8 cellular contexts compared by ENCODE assay signal in the genomic region with DNA sequence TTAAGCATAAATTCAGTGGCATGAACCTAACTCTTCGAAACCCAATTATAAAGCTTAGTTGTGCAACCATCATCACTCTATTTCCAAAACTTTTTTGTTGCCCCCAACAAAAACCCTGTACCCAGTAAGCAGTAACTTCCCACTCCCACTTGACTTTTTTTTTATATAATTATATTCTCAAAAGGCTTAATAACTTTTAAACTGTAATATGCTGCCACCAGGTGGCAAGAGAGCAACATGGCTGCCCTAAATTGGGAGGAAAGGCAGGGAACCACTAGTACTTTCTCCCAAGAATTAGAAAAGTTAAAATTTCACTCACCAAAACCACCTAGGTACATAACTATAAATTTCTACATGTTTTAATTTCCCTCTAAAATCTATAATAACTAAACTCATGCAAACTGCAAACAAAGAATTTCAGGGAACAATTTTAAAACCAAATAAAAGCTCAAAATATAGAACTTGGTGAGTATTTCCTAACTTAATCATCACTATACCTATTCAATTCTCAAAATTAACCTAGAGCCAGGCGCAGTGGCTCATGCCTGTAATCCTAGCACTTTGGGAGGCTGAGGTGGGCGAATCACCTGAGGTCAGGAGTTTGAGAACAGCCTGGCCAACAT. TPM values are rescaled to one million over a fixed set of nuclear protein-coding genes. Genes with fewer than 3 reads are reported as not detected.
A peak's percentile ranks its signal among the peaks of the same experiment; 100 is the strongest.
DNase-seq lines count a peak whose midpoint lies in the region; ATAC-seq and TF ChIP-seq lines count a peak whose summit lies in the region.

No MANE protein-coding gene starts in this region.

- H3K36me3 ChIP-seq in GM23248 (ENCODE audit: low read depth) (no peaks in the 10 kb centered on the region), mammary epithelial cell (ENCODE audit: insufficient read depth, low read length) (no peaks in the 10 kb centered on the region), liver (ENCODE audit: control insufficient read depth in 4 of 4, insufficient read depth in 3 of 4, low read depth in 1 of 4, low read length in 3 of 4) (no peaks in the 10 kb centered on the region)

- dilution Hi-C loops in mammary epithelial cell (cut with HindIII; ENCODE audit: low sequenced_read_pairs): no loop called here

- H3K27ac ChIP-seq in GM23248 (no peak overlapping the region), mammary epithelial cell (ENCODE audit: insufficient read depth, low read depth, low read length) (no peak overlapping the region), liver (ENCODE audit: low read depth in 1 of 2, low read length in 2 of 2) (no peak overlapping the region)

- in situ Hi-C loops in GM23248 (cut with MboI) (no loop called here), mammary epithelial cell (cut with MboI; ENCODE audit: low sequenced_read_pairs in 2 of 2) (no loop called here)

- WGBS in GM23248 (ENCODE audit: low coverage in 1 of 2, low lambda C conversion rate in 2 of 2, missing lambda C conversion rate in 2 of 2), 2 experiments: 86 to 90% methylated on average over 3 of the region's 3 CpGs
- WGBS in mammary epithelial cell (ENCODE audit: low coverage, missing lambda C conversion rate): 72% methylated on average over 3 of the region's 3 CpGs
- 90% methylated on average over 3 of the region's 3 CpGs for WGBS in liver

- H3K9ac ChIP-seq in GM23248 (no peak overlapping the region), mammary epithelial cell (ENCODE audit: insufficient read depth, low read length) (no peak overlapping the region), liver (ENCODE audit: low read depth in 1 of 2, low read length in 2 of 2) (peak overlapping the region in 1 of 2 donors; percentile 12)

- no peaks in the 10 kb centered on the region for H3K9me2 ChIP-seq in GM23248 (ENCODE audit: insufficient read depth)

- no peaks in the 10 kb centered on the region; the same call in 1 of the 2 replicates for H4K20me1 ChIP-seq in GM23248 (ENCODE audit: insufficient read depth)
- no peaks in the 10 kb centered on the region for H4K20me1 ChIP-seq in mammary epithelial cell (ENCODE audit: insufficient read depth, low read length)

- BruUV-seq in mammary epithelial cell (replicated peaks; lab: Mats Ljungman, UMichigan): no TSS peak

- ATAC-seq in HG03095 (IDR thresholded peaks at IDR 0.05; ENCODE audit: unreplicated experiment): no peak

- H3K4me1 ChIP-seq in GM23248 (ENCODE audit: insufficient read depth) (no peaks in the 10 kb centered on the region), mammary epithelial cell (ENCODE audit: insufficient read depth, low read length) (no peaks in the 10 kb centered on the region), liver (ENCODE audit: control insufficient read depth in 4 of 4, insufficient read depth in 4 of 4, low read length in 3 of 4) (peaks cover 2 to 14% (median 11%) of the 10 kb centered on the region in 4 donors)

- H3K4me2 ChIP-seq in GM23248 (ENCODE audit: unreplicated experiment) (no peak overlapping the region), mammary epithelial cell (ENCODE audit: insufficient read depth, low read depth, low read length) (no peak overlapping the region)

- peak; percentile 89 to 90 for TF ChIP-seq RAD21 in liver (IDR thresholded peaks at IDR 0.05)

- 0 out of 2 replicates have a peak, but pooled peaks cover 4% of the 10 kb centered on the region for H3F3A ChIP-seq in GM23248 (ENCODE audit: insufficient read depth)

- TF ChIP-seq CTCF in mammary epithelial cell (conservative IDR thresholded peaks at IDR 0.05 in 1 of 2, IDR thresholded peaks at IDR 0.05 in 1 of 2; ENCODE audit: extremely low read depth in 1 of 2, insufficient read depth in 1 of 2, low read depth in 1 of 2, low read length in 2 of 2) (peak; percentile 65 to 74), liver (IDR thresholded peaks at IDR 0.05; ENCODE audit: low read depth, low read length, missing input control) (peak; percentile 76)

- no peak overlapping the region for H2AFZ ChIP-seq in GM23248
- no peak overlapping the region for H2AFZ ChIP-seq in mammary epithelial cell (ENCODE audit: low read depth, low read length)

- no peaks in the 10 kb centered on the region for H3K27me3 ChIP-seq in GM23248 (replicated peaks; ENCODE audit: insufficient read depth)
- H3K27me3 ChIP-seq in mammary epithelial cell (ENCODE audit: insufficient read depth, low read length): no peaks in the 10 kb centered on the region
- H3K27me3 ChIP-seq in liver (ENCODE audit: control insufficient read depth in 4 of 4, insufficient read depth in 4 of 4, low read length in 3 of 4): no peaks in the 10 kb centered on the region

- no peaks in the 10 kb centered on the region for H3K9me3 ChIP-seq in GM23248 (ENCODE audit: low read depth)
- no peaks in the 10 kb centered on the region for H3K9me3 ChIP-seq in mammary epithelial cell (replicated peaks; ENCODE audit: insufficient read depth, low read length)
- H3K9me3 ChIP-seq in liver (ENCODE audit: control insufficient read depth in 4 of 4, low read length in 3 of 4): no peaks in the 10 kb centered on the region

- H3K4me3 ChIP-seq in GM23248 (no peak overlapping the region), mammary epithelial cell (replicated peaks in 1 of 3; ENCODE audit: insufficient read depth in 1 of 3, low read depth in 2 of 3, low read length in 3 of 3) (no peak overlapping the region), liver (ENCODE audit: low read depth in 1 of 3, low read length in 3 of 3) (no peak overlapping the region)

- intact Hi-C loops in mammary epithelial cell (cut with micrococcal nuclease): loop anchor here (1.0 to 5.0 kb wide), 3 partner anchors 43 to 113 kb away; no protein-coding TSS in a partner anchor

- DNase-seq in COLO829 (ENCODE audit: low spot score) (peak; percentile 52), GM23248 (peak; percentile 78), NCI-H526 treated with DMSO at 0.1 percent for 48 hours (lab: John Stamatoyannopoulos, UW) (peak; percentile 13), mammary epithelial cell (peak; percentile 26), COLO668 (lab: John Stamatoyannopoulos, UW; ENCODE audit: unreplicated experiment) (no peak), GOT3 (lab: John Stamatoyannopoulos, UW) (no peak)

- CTCF ChIA-PET in mammary epithelial cell (lab: Charles Lee; ENCODE audit: low non-redundant PET): interaction anchor here (0.6 to 1.6 kb wide), 3 partner anchors 43 to 280 kb away, joined by 3 to 8 read pairs (median 6); no protein-coding TSS in a partner anchor

- peaks cover 72% of the 10 kb centered on the region for H3K79me2 ChIP-seq in GM23248 (ENCODE audit: insufficient read depth)
- H3K79me2 ChIP-seq in mammary epithelial cell (ENCODE audit: insufficient read depth, low read length): peaks cover 16% of the 10 kb centered on the region

TF ChIP-seq in liver, 16 proteins besides CTCF, POLR2A, EP300 and RAD21:
- TF ChIP-seq YY1 (IDR thresholded peaks at IDR 0.05): peak; percentile 36
- TF ChIP-seq EGR1 (IDR thresholded peaks at IDR 0.05; ENCODE audit: low read depth in 2 of 2): no peak

RNA-seq across cellular contexts. Expression of gene RNF38, which starts 50.2 kb away (rescaled TPM):
- total RNA-seq in GM23248 (2014; rRNA removed; shearing (Covaris generic)): 10.7 and 16.5 TPM in 2 replicates
- polyA plus RNA-seq in GM23248 (2016; fragmentation: Nextera tagmentation; extraction: Ambion mirVana) (6.2 and 6.7 TPM in 2 replicates), mammary epithelial cell (15.1 TPM), liver (1 to 10 TPM; 3.4 to 4.3 TPM)
- total RNA-seq in mammary epithelial cell (10 to 100 TPM; 12.3 to 12.9 TPM), liver (10 to 100 TPM in 1 of 2 donors, 1 to 10 TPM in 1; 9.4 to 16.4 TPM)
- polyA minus RNA-seq in mammary epithelial cell: 19.9 TPM

Comparison
In these comparisons a context has a peak if more than half of its experiments do, and no peak if none do; other contexts are left out.
1. DNase-seq: peak in COLO829 (single experiment), GM23248 (single experiment), NCI-H526 treated with DMSO at 0.1 percent for 48 hours (single experiment) and mammary epithelial cell (single experiment); none in COLO668 (single experiment) and GOT3 (single experiment).